ENCODE assay signal across 1 cellular context in genomic region chrX:112841114-112841819, GRCh38.
TF ChIP-seq lines count a peak whose summit lies in the region.

No MANE protein-coding gene starts in this region.

TF ChIP-seq in K562, 482 proteins besides CTCF, POLR2A, EP300 and RAD21 (continued from another document):
- TF ChIP-seq, protein P1, sequence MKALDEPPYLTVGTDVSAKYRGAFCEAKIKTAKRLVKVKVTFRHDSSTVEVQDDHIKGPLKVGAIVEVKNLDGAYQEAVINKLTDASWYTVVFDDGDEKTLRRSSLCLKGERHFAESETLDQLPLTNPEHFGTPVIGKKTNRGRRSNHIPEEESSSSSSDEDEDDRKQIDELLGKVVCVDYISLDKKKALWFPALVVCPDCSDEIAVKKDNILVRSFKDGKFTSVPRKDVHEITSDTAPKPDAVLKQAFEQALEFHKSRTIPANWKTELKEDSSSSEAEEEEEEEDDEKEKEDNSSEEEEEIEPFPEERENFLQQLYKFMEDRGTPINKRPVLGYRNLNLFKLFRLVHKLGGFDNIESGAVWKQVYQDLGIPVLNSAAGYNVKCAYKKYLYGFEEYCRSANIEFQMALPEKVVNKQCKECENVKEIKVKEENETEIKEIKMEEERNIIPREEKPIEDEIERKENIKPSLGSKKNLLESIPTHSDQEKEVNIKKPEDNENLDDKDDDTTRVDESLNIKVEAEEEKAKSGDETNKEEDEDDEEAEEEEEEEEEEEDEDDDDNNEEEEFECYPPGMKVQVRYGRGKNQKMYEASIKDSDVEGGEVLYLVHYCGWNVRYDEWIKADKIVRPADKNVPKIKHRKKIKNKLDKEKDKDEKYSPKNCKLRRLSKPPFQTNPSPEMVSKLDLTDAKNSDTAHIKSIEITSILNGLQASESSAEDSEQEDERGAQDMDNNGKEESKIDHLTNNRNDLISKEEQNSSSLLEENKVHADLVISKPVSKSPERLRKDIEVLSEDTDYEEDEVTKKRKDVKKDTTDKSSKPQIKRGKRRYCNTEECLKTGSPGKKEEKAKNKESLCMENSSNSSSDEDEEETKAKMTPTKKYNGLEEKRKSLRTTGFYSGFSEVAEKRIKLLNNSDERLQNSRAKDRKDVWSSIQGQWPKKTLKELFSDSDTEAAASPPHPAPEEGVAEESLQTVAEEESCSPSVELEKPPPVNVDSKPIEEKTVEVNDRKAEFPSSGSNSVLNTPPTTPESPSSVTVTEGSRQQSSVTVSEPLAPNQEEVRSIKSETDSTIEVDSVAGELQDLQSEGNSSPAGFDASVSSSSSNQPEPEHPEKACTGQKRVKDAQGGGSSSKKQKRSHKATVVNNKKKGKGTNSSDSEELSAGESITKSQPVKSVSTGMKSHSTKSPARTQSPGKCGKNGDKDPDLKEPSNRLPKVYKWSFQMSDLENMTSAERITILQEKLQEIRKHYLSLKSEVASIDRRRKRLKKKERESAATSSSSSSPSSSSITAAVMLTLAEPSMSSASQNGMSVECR (CRISPR knock-in tag; IDR thresholded peaks at IDR 0.05), result no peak
- no peak for TF ChIP-seq RBFOX2 (IDR thresholded peaks at IDR 0.05; ENCODE audit: low read depth, low read length)
- TF ChIP-seq FOS (IDR thresholded peaks at IDR 0.05; ENCODE audit: extremely low read depth, insufficient read length), result peak; percentile 77
- TF ChIP-seq, protein P2, sequence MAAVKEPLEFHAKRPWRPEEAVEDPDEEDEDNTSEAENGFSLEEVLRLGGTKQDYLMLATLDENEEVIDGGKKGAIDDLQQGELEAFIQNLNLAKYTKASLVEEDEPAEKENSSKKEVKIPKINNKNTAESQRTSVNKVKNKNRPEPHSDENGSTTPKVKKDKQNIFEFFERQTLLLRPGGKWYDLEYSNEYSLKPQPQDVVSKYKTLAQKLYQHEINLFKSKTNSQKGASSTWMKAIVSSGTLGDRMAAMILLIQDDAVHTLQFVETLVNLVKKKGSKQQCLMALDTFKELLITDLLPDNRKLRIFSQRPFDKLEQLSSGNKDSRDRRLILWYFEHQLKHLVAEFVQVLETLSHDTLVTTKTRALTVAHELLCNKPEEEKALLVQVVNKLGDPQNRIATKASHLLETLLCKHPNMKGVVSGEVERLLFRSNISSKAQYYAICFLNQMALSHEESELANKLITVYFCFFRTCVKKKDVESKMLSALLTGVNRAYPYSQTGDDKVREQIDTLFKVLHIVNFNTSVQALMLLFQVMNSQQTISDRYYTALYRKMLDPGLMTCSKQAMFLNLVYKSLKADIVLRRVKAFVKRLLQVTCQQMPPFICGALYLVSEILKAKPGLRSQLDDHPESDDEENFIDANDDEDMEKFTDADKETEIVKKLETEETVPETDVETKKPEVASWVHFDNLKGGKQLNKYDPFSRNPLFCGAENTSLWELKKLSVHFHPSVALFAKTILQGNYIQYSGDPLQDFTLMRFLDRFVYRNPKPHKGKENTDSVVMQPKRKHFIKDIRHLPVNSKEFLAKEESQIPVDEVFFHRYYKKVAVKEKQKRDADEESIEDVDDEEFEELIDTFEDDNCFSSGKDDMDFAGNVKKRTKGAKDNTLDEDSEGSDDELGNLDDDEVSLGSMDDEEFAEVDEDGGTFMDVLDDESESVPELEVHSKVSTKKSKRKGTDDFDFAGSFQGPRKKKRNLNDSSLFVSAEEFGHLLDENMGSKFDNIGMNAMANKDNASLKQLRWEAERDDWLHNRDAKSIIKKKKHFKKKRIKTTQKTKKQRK (IDR thresholded peaks at IDR 0.05; ENCODE audit: borderline replicate concordance, low read depth, low read length), result no peak
- no peak for TF ChIP-seq NFATC3 (IDR thresholded peaks at IDR 0.05)
- TF ChIP-seq VEZF1 (CRISPR knock-in tag; IDR thresholded peaks at IDR 0.05), result peak; percentile 69
- TF ChIP-seq ZNF76 (CRISPR knock-in tag; IDR thresholded peaks at IDR 0.05; ENCODE audit: borderline replicate concordance), result no peak
- TF ChIP-seq ELK1 (CRISPR knock-in tag; IDR thresholded peaks at IDR 0.05), result no peak
- no peak for TF ChIP-seq CCAR2 (IDR thresholded peaks at IDR 0.05; ENCODE audit: low read depth, low read length)
- TF ChIP-seq NFYB (IDR thresholded peaks at IDR 0.05; ENCODE audit: extremely low read depth, insufficient read length), result peak; percentile 32
- TF ChIP-seq TEAD1 (CRISPR knock-in tag; IDR thresholded peaks at IDR 0.05), result no peak
- no peak for TF ChIP-seq NR1H2 (CRISPR knock-in tag; IDR thresholded peaks at IDR 0.05)
- TF ChIP-seq, protein P3, sequence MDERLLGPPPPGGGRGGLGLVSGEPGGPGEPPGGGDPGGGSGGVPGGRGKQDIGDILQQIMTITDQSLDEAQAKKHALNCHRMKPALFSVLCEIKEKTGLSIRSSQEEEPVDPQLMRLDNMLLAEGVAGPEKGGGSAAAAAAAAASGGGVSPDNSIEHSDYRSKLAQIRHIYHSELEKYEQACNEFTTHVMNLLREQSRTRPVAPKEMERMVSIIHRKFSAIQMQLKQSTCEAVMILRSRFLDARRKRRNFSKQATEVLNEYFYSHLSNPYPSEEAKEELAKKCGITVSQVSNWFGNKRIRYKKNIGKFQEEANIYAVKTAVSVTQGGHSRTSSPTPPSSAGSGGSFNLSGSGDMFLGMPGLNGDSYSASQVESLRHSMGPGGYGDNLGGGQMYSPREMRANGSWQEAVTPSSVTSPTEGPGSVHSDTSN (CRISPR knock-in tag; IDR thresholded peaks at IDR 0.05; ENCODE audit: low read depth), result no peak
- TF ChIP-seq, protein P3 (tag; conservative IDR thresholded peaks at IDR 0.05; ENCODE audit: low read depth), result peak; percentile 73
- TF ChIP-seq ZBTB49 (CRISPR knock-in tag; IDR thresholded peaks at IDR 0.05; ENCODE audit: borderline replicate concordance), result no peak
- no peak for TF ChIP-seq CHD1 (IDR thresholded peaks at IDR 0.05; ENCODE audit: low read length)
- TF ChIP-seq ZBTB9 (CRISPR knock-in tag; IDR thresholded peaks at IDR 0.05), result no peak
- TF ChIP-seq ELK3 (CRISPR knock-in tag; IDR thresholded peaks at IDR 0.05), result no peak
- no peak for TF ChIP-seq EHMT2 (IDR thresholded peaks at IDR 0.05)
- TF ChIP-seq NELFE (IDR thresholded peaks at IDR 0.05; ENCODE audit: insufficient read depth, insufficient read length), result no peak
- no peak for TF ChIP-seq MCM5 (IDR thresholded peaks at IDR 0.05; ENCODE audit: low read depth)
- TF ChIP-seq POLR2B (IDR thresholded peaks at IDR 0.05; ENCODE audit: low read depth, partially characterized antibody), result no peak
- no peak for TF ChIP-seq CC2D1A (IDR thresholded peaks at IDR 0.05)
- peak; percentile 58 for TF ChIP-seq RBM25 (IDR thresholded peaks at IDR 0.05; ENCODE audit: low read depth, low read length, severe bottlenecking)
- TF ChIP-seq NBN (IDR thresholded peaks at IDR 0.05; ENCODE audit: low read depth), result no peak
- TF ChIP-seq MCM3 (IDR thresholded peaks at IDR 0.05), result no peak
- TF ChIP-seq RAD51 (IDR thresholded peaks at IDR 0.05; ENCODE audit: borderline replicate concordance, low read depth), result no peak
- TF ChIP-seq SP2 (IDR thresholded peaks at IDR 0.05; ENCODE audit: extremely low read depth, low read depth, low read length, poor library complexity, severe bottlenecking), result peak; percentile 55
- TF ChIP-seq ZNF224 (CRISPR knock-in tag; IDR thresholded peaks at IDR 0.05), result no peak
- TF ChIP-seq ZFX (CRISPR knock-in tag; IDR thresholded peaks at IDR 0.05), result no peak
- TF ChIP-seq, protein P4, sequence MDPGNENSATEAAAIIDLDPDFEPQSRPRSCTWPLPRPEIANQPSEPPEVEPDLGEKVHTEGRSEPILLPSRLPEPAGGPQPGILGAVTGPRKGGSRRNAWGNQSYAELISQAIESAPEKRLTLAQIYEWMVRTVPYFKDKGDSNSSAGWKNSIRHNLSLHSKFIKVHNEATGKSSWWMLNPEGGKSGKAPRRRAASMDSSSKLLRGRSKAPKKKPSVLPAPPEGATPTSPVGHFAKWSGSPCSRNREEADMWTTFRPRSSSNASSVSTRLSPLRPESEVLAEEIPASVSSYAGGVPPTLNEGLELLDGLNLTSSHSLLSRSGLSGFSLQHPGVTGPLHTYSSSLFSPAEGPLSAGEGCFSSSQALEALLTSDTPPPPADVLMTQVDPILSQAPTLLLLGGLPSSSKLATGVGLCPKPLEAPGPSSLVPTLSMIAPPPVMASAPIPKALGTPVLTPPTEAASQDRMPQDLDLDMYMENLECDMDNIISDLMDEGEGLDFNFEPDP (CRISPR knock-in tag; IDR thresholded peaks at IDR 0.05), result no peak
- TF ChIP-seq ZBTB33 (CRISPR knock-in tag; IDR thresholded peaks at IDR 0.05), result no peak
- no peak for TF ChIP-seq ZNF23 (CRISPR knock-in tag; IDR thresholded peaks at IDR 0.05)
